23 cellular contexts compared by ENCODE assay signal in genomic region chrX:27917713-27918500, GRCh38.
"Had no signal": no experiment of that assay in that cellular context is flagged by ENCODE, and none has a peak within 500 bp of the region (broad histone marks: within the 10 kb centered on the region; RNA-seq: fewer than 3 reads in every experiment).

No MANE protein-coding gene starts in this region.

- H3K4me1 Mint-ChIP-seq: activated B cell treated with CpG ODN at 0.5 μM for 24 hours; activated CD4-positive, alpha-beta T cell treated with anti-CD3 and anti-CD28 coated beads, Interleukin-2, amount 10 ng/mL, durations not matched to agents 24 days and 14 days; activated CD8-positive, alpha-beta memory T cell treated with anti-CD3 and anti-CD28 coated beads, Interleukin-2, amount 10 ng/mL, durations not matched to agents 7 days and 5 days; activated naive CD8-positive, alpha-beta T cell treated with anti-CD3 and anti-CD28 coated beads, Interleukin-2, amount 50 U/mL, for 24 hours; brain; central memory CD8-positive, alpha-beta T cell; T-helper 17 cell had no signal

- H3K4me3 ChIP-seq: ascending aorta had no signal

- H3K27ac ChIP-seq: ascending aorta had no signal

- H3K4me1 ChIP-seq: ascending aorta had no signal

- ATAC-seq: activated CD8-positive, alpha-beta memory T cell treated with anti-CD3 and anti-CD28 coated beads, Interleukin-2, amount 10 ng/mL, durations not matched to agents 7 days and 5 days; activated naive CD4-positive, alpha-beta T cell treated with anti-CD3 and anti-CD28 coated beads, Interleukin-2, amount 50 U/mL, for 72 hours; activated naive CD8-positive, alpha-beta T cell treated with anti-CD3 and anti-CD28 coated beads, Interleukin-2, amount 50 U/mL, for 24 hours; PC-3; T-helper 17 cell had no signal

- H3K36me3 Mint-ChIP-seq: activated CD8-positive, alpha-beta memory T cell treated with anti-CD3 and anti-CD28 coated beads, Interleukin-2, amount 10 ng/mL, durations not matched to agents 7 days and 5 days; activated naive CD4-positive, alpha-beta T cell treated with anti-CD3 and anti-CD28 coated beads, Interleukin-2, amount 50 U/mL, for 72 hours; brain had no signal

- DNase-seq: activated B cell treated with CpG ODN at 0.5 μM for 24 hours; activated CD4-positive, alpha-beta T cell treated with anti-CD3 and anti-CD28 coated beads for 1 hour; activated CD4-positive, alpha-beta T cell treated with anti-CD3 and anti-CD28 coated beads, Interleukin-2, amount 10 ng/mL, durations not matched to agents 24 days and 14 days; activated CD4-positive, alpha-beta T cell treated with anti-CD3 and anti-CD28 coated beads, Interleukin-2, amount 50 U/mL, for 48 hours; activated CD8-positive, alpha-beta memory T cell treated with anti-CD3 and anti-CD28 coated beads, Interleukin-2, amount 10 ng/mL, durations not matched to agents 7 days and 5 days; activated effector memory CD4-positive, alpha-beta T cell treated with Interleukin-2 at 50 U/mL for 16 hours; activated naive CD4-positive, alpha-beta T cell treated with Interleukin-2 at 50 U/mL for 16 hours; activated naive CD8-positive, alpha-beta T cell treated with anti-CD3 and anti-CD28 coated beads, Interleukin-2, amount 50 U/mL, for 24 hours; activated T-cell treated with anti-CD3 and anti-CD28 coated beads, Interleukin-2, amount 50 U/mL, for 24 hours; amniotic stem cell; NCI-H1105; NCI-H1436; NCI-H1694 treated with DMSO at 0.1 percent for 48 hours; SHP77 treated with DMSO at 0.1 percent for 48 hours; T-helper 17 cell; T-helper 9 cell had no signal

- H3K27me3 Mint-ChIP-seq: activated B cell treated with CpG ODN at 0.5 μM for 24 hours; activated CD4-positive, alpha-beta T cell treated with anti-CD3 and anti-CD28 coated beads, Interleukin-2, amount 10 ng/mL, durations not matched to agents 24 days and 14 days; activated CD8-positive, alpha-beta memory T cell treated with anti-CD3 and anti-CD28 coated beads, Interleukin-2, amount 10 ng/mL, durations not matched to agents 7 days and 5 days; activated naive CD8-positive, alpha-beta T cell treated with anti-CD3 and anti-CD28 coated beads, Interleukin-2, amount 50 U/mL, for 24 hours; activated T-cell treated with anti-CD3 and anti-CD28 coated beads, Interleukin-2, amount 50 U/mL, for 24 hours; brain; central memory CD8-positive, alpha-beta T cell; dendritic cell treated with granulocyte-macrophage colony-stimulating factor and Interleukin-4, amounts not matched to agents 40 ng/mL and 50 ng/mL, for 4 days; T-helper 17 cell had no signal

- H3K27me3 ChIP-seq: ascending aorta had no signal

- H3K27ac Mint-ChIP-seq: activated B cell treated with CpG ODN at 0.5 μM for 24 hours; activated CD4-positive, alpha-beta T cell treated with anti-CD3 and anti-CD28 coated beads, Interleukin-2, amount 10 ng/mL, durations not matched to agents 24 days and 14 days; activated CD8-positive, alpha-beta memory T cell treated with anti-CD3 and anti-CD28 coated beads, Interleukin-2, amount 10 ng/mL, durations not matched to agents 7 days and 5 days; activated naive CD4-positive, alpha-beta T cell treated with anti-CD3 and anti-CD28 coated beads, Interleukin-2, amount 50 U/mL, for 72 hours; activated naive CD8-positive, alpha-beta T cell treated with anti-CD3 and anti-CD28 coated beads, Interleukin-2, amount 50 U/mL, for 24 hours; activated T-cell treated with anti-CD3 and anti-CD28 coated beads, Interleukin-2, amount 50 U/mL, for 24 hours; activated T-helper 1 cell treated with anti-CD3 and anti-CD28 coated beads, Interleukin-12 subunit alpha, Interleukin-12 subunit beta, Interleukin-2, Interleukin-4 antibody, amounts not matched to agents 30 ng/mL and 10 ng/mL and 1 ng/mL, durations not matched to agents 14 hours and 24 hours and 36 hours; brain; dendritic cell treated with granulocyte-macrophage colony-stimulating factor and Interleukin-4, amounts not matched to agents 40 ng/mL and 50 ng/mL, for 4 days; T-helper 17 cell had no signal

- H3K9me3 ChIP-seq: ascending aorta had no signal

- H3K4me3 Mint-ChIP-seq: activated B cell treated with CpG ODN at 0.5 μM for 24 hours; activated CD4-positive, alpha-beta T cell treated with anti-CD3 and anti-CD28 coated beads, Interleukin-2, amount 10 ng/mL, durations not matched to agents 24 days and 14 days; activated CD8-positive, alpha-beta memory T cell treated with anti-CD3 and anti-CD28 coated beads, Interleukin-2, amount 10 ng/mL, durations not matched to agents 7 days and 5 days; activated naive CD8-positive, alpha-beta T cell treated with anti-CD3 and anti-CD28 coated beads, Interleukin-2, amount 50 U/mL, for 24 hours; activated T-cell treated with anti-CD3 and anti-CD28 coated beads, Interleukin-2, amount 50 U/mL, for 24 hours; activated T-helper 1 cell treated with anti-CD3 and anti-CD28 coated beads, Interleukin-12 subunit alpha, Interleukin-12 subunit beta, Interleukin-2, Interleukin-4 antibody, amounts not matched to agents 30 ng/mL and 10 ng/mL and 1 ng/mL, durations not matched to agents 14 hours and 24 hours and 36 hours; brain; central memory CD8-positive, alpha-beta T cell; dendritic cell treated with granulocyte-macrophage colony-stimulating factor and Interleukin-4, amounts not matched to agents 40 ng/mL and 50 ng/mL, for 4 days; T-helper 17 cell had no signal

- H3K9me3 Mint-ChIP-seq: activated B cell treated with CpG ODN at 0.5 μM for 24 hours; activated CD4-positive, alpha-beta T cell treated with anti-CD3 and anti-CD28 coated beads, Interleukin-2, amount 10 ng/mL, durations not matched to agents 24 days and 14 days; activated naive CD4-positive, alpha-beta T cell treated with anti-CD3 and anti-CD28 coated beads, Interleukin-2, amount 50 U/mL, for 72 hours; activated T-cell treated with anti-CD3 and anti-CD28 coated beads, Interleukin-2, amount 50 U/mL, for 24 hours; activated T-helper 1 cell treated with anti-CD3 and anti-CD28 coated beads, Interleukin-12 subunit alpha, Interleukin-12 subunit beta, Interleukin-2, Interleukin-4 antibody, amounts not matched to agents 30 ng/mL and 10 ng/mL and 1 ng/mL, durations not matched to agents 14 hours and 24 hours and 36 hours; brain; dendritic cell treated with granulocyte-macrophage colony-stimulating factor and Interleukin-4, amounts not matched to agents 40 ng/mL and 50 ng/mL, for 4 days had no signal

- H3K36me3 ChIP-seq: ascending aorta had no signal
